ENCODE assay signal across 10 cellular contexts in genomic region chr19:36051236-36051635, GRCh38. TPM values are rescaled to one million over a fixed set of nuclear protein-coding genes. Genes with fewer than 3 reads are reported as not detected.
DNase-seq lines count a peak whose midpoint lies in the region; ATAC-seq and TF ChIP-seq lines count a peak whose summit lies in the region.
"Had no signal": no experiment of that assay in that cellular context is flagged by ENCODE, and none has a peak within 500 bp of the region (broad histone marks: within the 10 kb centered on the region; RNA-seq: fewer than 3 reads in every experiment).

No MANE protein-coding gene starts in this region.

- DNase-seq in activated CD4-positive, alpha-beta T cell treated with anti-CD3 and anti-CD28 coated beads, Interleukin-2, amount 10 ng/mL, durations not matched to agents 24 days and 14 days = no peak
- no peak for DNase-seq in activated CD4-positive, alpha-beta T cell treated with anti-CD3 and anti-CD28 coated beads, Interleukin-2, amount 50 U/mL, for 1 hour
- DNase-seq in HuH-7 (ENCODE audit: low spot score) = peak; percentile 68
- DNase-seq in cardiac fibroblast (ENCODE audit: low read depth in 2 of 2) = no peak
- no peak for DNase-seq in neural crest cell (ENCODE audit: low read depth, low spot score)
- DNase-seq in activated naive CD8-positive, alpha-beta T cell treated with anti-CD3 and anti-CD28 coated beads for 36 hours = no peak

- no peak overlapping the region for H3K4me3 Mint-ChIP-seq in activated CD4-positive, alpha-beta T cell treated with anti-CD3 and anti-CD28 coated beads, Interleukin-2, amount 10 ng/mL, durations not matched to agents 24 days and 14 days
- peak overlapping the region; percentile 72 for H3K4me3 Mint-ChIP-seq in neural crest cell
- H3K4me3 Mint-ChIP-seq in activated naive CD8-positive, alpha-beta T cell treated with anti-CD3 and anti-CD28 coated beads for 36 hours = no peak overlapping the region
- H3K4me3 Mint-ChIP-seq: dendritic cell treated with granulocyte-macrophage colony-stimulating factor and Interleukin-4, amounts not matched to agents 40 ng/mL and 50 ng/mL, for 4 days had no signal

- TF ChIP-seq CTCF in cardiac fibroblast (IDR thresholded peaks at IDR 0.05; ENCODE audit: low read depth, low read length) (peak; percentile 41), neural crest cell (conservative IDR thresholded peaks at IDR 0.05) (no peak)

- peaks cover 24% of the 10 kb centered on the region for H3K4me1 Mint-ChIP-seq in activated CD4-positive, alpha-beta T cell treated with anti-CD3 and anti-CD28 coated beads, Interleukin-2, amount 10 ng/mL, durations not matched to agents 24 days and 14 days
- H3K4me1 Mint-ChIP-seq in neural crest cell = peaks cover 32% of the 10 kb centered on the region
- H3K4me1 Mint-ChIP-seq in activated naive CD8-positive, alpha-beta T cell treated with anti-CD3 and anti-CD28 coated beads for 36 hours = peaks cover 21% of the 10 kb centered on the region

- no peak overlapping the region for H3K4me3 ChIP-seq in cardiac fibroblast (replicated peaks in 1 of 2; ENCODE audit: low read depth in 2 of 2, low read length in 2 of 2)
- H3K4me3 ChIP-seq: suprapubic skin had no signal

- H3K36me3 Mint-ChIP-seq in activated CD4-positive, alpha-beta T cell treated with anti-CD3 and anti-CD28 coated beads, Interleukin-2, amount 10 ng/mL, durations not matched to agents 24 days and 14 days (ENCODE audit: low read depth) = peaks cover 7% of the 10 kb centered on the region
- H3K36me3 Mint-ChIP-seq in neural crest cell (ENCODE audit: low read depth) = peaks cover under 1% of the 10 kb centered on the region
- H3K36me3 Mint-ChIP-seq in activated naive CD8-positive, alpha-beta T cell treated with anti-CD3 and anti-CD28 coated beads for 36 hours = no peaks in the 10 kb centered on the region

- H3K27ac Mint-ChIP-seq in activated CD4-positive, alpha-beta T cell treated with anti-CD3 and anti-CD28 coated beads, Interleukin-2, amount 10 ng/mL, durations not matched to agents 24 days and 14 days = peak overlapping the region; percentile 3
- H3K27ac Mint-ChIP-seq in neural crest cell (ENCODE audit: unreplicated experiment) = peak overlapping the region; percentile 24
- H3K27ac Mint-ChIP-seq in activated naive CD8-positive, alpha-beta T cell treated with anti-CD3 and anti-CD28 coated beads for 36 hours = no peak overlapping the region
- H3K27ac Mint-ChIP-seq: dendritic cell treated with granulocyte-macrophage colony-stimulating factor and Interleukin-4, amounts not matched to agents 40 ng/mL and 50 ng/mL, for 4 days had no signal

- H3K27me3 Mint-ChIP-seq in activated CD4-positive, alpha-beta T cell treated with anti-CD3 and anti-CD28 coated beads, Interleukin-2, amount 10 ng/mL, durations not matched to agents 24 days and 14 days = no peaks in the 10 kb centered on the region
- H3K27me3 Mint-ChIP-seq in neural crest cell (ENCODE audit: low read depth) = no peaks in the 10 kb centered on the region
- H3K27me3 Mint-ChIP-seq in activated naive CD8-positive, alpha-beta T cell treated with anti-CD3 and anti-CD28 coated beads for 36 hours = no peaks in the 10 kb centered on the region
- H3K27me3 Mint-ChIP-seq: dendritic cell treated with granulocyte-macrophage colony-stimulating factor and Interleukin-4, amounts not matched to agents 40 ng/mL and 50 ng/mL, for 4 days had no signal

- intact Hi-C loops in activated CD4-positive, alpha-beta T cell treated with anti-CD3 and anti-CD28 coated beads, Interleukin-2, amount 10 ng/mL, durations not matched to agents 24 days and 14 days (cut with micrococcal nuclease) = loop anchor here (5.0 kb wide), 3 partner anchors 54 to 304 kb away; partner anchors contain the start of genes LIN37, PSENEN, SDHAF1 and U2AF1L4

- H3K9me3 Mint-ChIP-seq in activated CD4-positive, alpha-beta T cell treated with anti-CD3 and anti-CD28 coated beads, Interleukin-2, amount 10 ng/mL, durations not matched to agents 24 days and 14 days = no peaks in the 10 kb centered on the region
- H3K9me3 Mint-ChIP-seq in neural crest cell = no peaks in the 10 kb centered on the region
- no peaks in the 10 kb centered on the region for H3K9me3 Mint-ChIP-seq in activated naive CD8-positive, alpha-beta T cell treated with anti-CD3 and anti-CD28 coated beads for 36 hours
- H3K9me3 Mint-ChIP-seq: dendritic cell treated with granulocyte-macrophage colony-stimulating factor and Interleukin-4, amounts not matched to agents 40 ng/mL and 50 ng/mL, for 4 days had no signal

- ATAC-seq in HG02981 (IDR thresholded peaks at IDR 0.05; ENCODE audit: unreplicated experiment) = no peak
- no peak for ATAC-seq in GM18868 (IDR thresholded peaks at IDR 0.05; ENCODE audit: unreplicated experiment)

RNA-seq across cellular contexts. Expression of gene THAP8, which starts 2.8 kb away (rescaled TPM):
- total RNA-seq in activated CD4-positive, alpha-beta T cell treated with anti-CD3 and anti-CD28 coated beads, Interleukin-2, amount 10 ng/mL, durations not matched to agents 24 days and 14 days = 1.5 and 2.0 TPM in 2 replicates
- 9.4 and 9.8 TPM in 2 replicates for total RNA-seq in neural crest cell
- total RNA-seq in activated naive CD8-positive, alpha-beta T cell treated with anti-CD3 and anti-CD28 coated beads for 36 hours = 1 to 10 TPM; 2.4 to 2.7 TPM

RNA-seq across cellular contexts. Expression of gene WDR62, which starts 3.5 kb away (rescaled TPM):
- 24.9 and 25.9 TPM in 2 replicates for total RNA-seq in activated CD4-positive, alpha-beta T cell treated with anti-CD3 and anti-CD28 coated beads, Interleukin-2, amount 10 ng/mL, durations not matched to agents 24 days and 14 days
- 34.2 and 35.3 TPM in 2 replicates for total RNA-seq in neural crest cell
- 10 to 100 TPM; 19.1 to 20.4 TPM for total RNA-seq in activated naive CD8-positive, alpha-beta T cell treated with anti-CD3 and anti-CD28 coated beads for 36 hours

RNA-seq across cellular contexts. Expression of gene CLIP3, which starts 18.6 kb away (rescaled TPM):
- total RNA-seq in activated CD4-positive, alpha-beta T cell treated with anti-CD3 and anti-CD28 coated beads, Interleukin-2, amount 10 ng/mL, durations not matched to agents 24 days and 14 days = 0.96 and 1.6 TPM in 2 replicates
- total RNA-seq in neural crest cell = 33.1 and 37.6 TPM in 2 replicates
- under 1 TPM; 0.25 to 0.60 TPM for total RNA-seq in activated naive CD8-positive, alpha-beta T cell treated with anti-CD3 and anti-CD28 coated beads for 36 hours

RNA-seq across cellular contexts. Expression of gene ALKBH6, which starts 37.2 kb away (rescaled TPM):
- 46.1 and 50.7 TPM in 2 replicates for total RNA-seq in activated CD4-positive, alpha-beta T cell treated with anti-CD3 and anti-CD28 coated beads, Interleukin-2, amount 10 ng/mL, durations not matched to agents 24 days and 14 days
- 21.7 and 23.7 TPM in 2 replicates for total RNA-seq in neural crest cell
- 10 to 100 TPM; 35.0 to 35.5 TPM for total RNA-seq in activated naive CD8-positive, alpha-beta T cell treated with anti-CD3 and anti-CD28 coated beads for 36 hours

RNA-seq across cellular contexts. Expression of gene SYNE4, which starts 42.6 kb away (rescaled TPM):
- 2.2 and 2.9 TPM in 2 replicates for total RNA-seq in activated CD4-positive, alpha-beta T cell treated with anti-CD3 and anti-CD28 coated beads, Interleukin-2, amount 10 ng/mL, durations not matched to agents 24 days and 14 days
- total RNA-seq in neural crest cell = 0.30 and 0.54 TPM in 2 replicates
- 1 to 10 TPM in 1 of 2 experiments, under 1 TPM in 1; 0.99 to 1.8 TPM for total RNA-seq in activated naive CD8-positive, alpha-beta T cell treated with anti-CD3 and anti-CD28 coated beads for 36 hours

Comparison
In these comparisons a context has a peak if more than half of its experiments do, and no peak if none do; other contexts are left out.
1. RNA of gene CLIP3, which starts 18.6 kb away (total RNA-seq): 33.1 to 37.6 TPM in neural crest cell; 0.96 to 1.6 TPM in activated CD4-positive, alpha-beta T cell treated with anti-CD3 and anti-CD28 coated beads, Interleukin-2, amount 10 ng/mL, durations not matched to agents 24 days and 14 days and 0.25 to 0.60 TPM in activated naive CD8-positive, alpha-beta T cell treated with anti-CD3 and anti-CD28 coated beads for 36 hours; every median in the first group is over 10 times any median in the second.